ENCODE assay signal across 1 cellular context in the genomic region with DNA sequence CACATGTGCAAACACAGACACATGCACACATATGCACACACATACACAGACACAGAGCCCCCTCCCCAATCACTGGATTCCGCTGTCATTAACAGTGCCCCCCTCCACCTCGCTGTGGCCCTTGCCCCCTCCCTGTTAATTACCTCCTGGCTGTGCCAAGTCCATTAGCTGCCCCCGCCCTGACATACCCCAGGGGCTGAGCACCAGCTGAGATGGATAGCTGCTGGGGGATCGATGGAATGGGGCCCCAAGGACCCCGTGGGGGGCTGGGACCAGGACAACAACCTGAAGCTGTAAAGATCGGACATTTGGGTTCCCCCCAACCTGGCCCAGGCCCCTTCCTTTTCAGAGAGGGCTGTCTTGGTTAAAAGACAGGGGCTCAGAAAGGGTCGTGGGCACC.
TF ChIP-seq lines count a peak whose summit lies in the region.

No MANE protein-coding gene starts in this region.

TF ChIP-seq in H1, 55 proteins besides CTCF, POLR2A, EP300 and RAD21:
- TF ChIP-seq, protein P1, sequence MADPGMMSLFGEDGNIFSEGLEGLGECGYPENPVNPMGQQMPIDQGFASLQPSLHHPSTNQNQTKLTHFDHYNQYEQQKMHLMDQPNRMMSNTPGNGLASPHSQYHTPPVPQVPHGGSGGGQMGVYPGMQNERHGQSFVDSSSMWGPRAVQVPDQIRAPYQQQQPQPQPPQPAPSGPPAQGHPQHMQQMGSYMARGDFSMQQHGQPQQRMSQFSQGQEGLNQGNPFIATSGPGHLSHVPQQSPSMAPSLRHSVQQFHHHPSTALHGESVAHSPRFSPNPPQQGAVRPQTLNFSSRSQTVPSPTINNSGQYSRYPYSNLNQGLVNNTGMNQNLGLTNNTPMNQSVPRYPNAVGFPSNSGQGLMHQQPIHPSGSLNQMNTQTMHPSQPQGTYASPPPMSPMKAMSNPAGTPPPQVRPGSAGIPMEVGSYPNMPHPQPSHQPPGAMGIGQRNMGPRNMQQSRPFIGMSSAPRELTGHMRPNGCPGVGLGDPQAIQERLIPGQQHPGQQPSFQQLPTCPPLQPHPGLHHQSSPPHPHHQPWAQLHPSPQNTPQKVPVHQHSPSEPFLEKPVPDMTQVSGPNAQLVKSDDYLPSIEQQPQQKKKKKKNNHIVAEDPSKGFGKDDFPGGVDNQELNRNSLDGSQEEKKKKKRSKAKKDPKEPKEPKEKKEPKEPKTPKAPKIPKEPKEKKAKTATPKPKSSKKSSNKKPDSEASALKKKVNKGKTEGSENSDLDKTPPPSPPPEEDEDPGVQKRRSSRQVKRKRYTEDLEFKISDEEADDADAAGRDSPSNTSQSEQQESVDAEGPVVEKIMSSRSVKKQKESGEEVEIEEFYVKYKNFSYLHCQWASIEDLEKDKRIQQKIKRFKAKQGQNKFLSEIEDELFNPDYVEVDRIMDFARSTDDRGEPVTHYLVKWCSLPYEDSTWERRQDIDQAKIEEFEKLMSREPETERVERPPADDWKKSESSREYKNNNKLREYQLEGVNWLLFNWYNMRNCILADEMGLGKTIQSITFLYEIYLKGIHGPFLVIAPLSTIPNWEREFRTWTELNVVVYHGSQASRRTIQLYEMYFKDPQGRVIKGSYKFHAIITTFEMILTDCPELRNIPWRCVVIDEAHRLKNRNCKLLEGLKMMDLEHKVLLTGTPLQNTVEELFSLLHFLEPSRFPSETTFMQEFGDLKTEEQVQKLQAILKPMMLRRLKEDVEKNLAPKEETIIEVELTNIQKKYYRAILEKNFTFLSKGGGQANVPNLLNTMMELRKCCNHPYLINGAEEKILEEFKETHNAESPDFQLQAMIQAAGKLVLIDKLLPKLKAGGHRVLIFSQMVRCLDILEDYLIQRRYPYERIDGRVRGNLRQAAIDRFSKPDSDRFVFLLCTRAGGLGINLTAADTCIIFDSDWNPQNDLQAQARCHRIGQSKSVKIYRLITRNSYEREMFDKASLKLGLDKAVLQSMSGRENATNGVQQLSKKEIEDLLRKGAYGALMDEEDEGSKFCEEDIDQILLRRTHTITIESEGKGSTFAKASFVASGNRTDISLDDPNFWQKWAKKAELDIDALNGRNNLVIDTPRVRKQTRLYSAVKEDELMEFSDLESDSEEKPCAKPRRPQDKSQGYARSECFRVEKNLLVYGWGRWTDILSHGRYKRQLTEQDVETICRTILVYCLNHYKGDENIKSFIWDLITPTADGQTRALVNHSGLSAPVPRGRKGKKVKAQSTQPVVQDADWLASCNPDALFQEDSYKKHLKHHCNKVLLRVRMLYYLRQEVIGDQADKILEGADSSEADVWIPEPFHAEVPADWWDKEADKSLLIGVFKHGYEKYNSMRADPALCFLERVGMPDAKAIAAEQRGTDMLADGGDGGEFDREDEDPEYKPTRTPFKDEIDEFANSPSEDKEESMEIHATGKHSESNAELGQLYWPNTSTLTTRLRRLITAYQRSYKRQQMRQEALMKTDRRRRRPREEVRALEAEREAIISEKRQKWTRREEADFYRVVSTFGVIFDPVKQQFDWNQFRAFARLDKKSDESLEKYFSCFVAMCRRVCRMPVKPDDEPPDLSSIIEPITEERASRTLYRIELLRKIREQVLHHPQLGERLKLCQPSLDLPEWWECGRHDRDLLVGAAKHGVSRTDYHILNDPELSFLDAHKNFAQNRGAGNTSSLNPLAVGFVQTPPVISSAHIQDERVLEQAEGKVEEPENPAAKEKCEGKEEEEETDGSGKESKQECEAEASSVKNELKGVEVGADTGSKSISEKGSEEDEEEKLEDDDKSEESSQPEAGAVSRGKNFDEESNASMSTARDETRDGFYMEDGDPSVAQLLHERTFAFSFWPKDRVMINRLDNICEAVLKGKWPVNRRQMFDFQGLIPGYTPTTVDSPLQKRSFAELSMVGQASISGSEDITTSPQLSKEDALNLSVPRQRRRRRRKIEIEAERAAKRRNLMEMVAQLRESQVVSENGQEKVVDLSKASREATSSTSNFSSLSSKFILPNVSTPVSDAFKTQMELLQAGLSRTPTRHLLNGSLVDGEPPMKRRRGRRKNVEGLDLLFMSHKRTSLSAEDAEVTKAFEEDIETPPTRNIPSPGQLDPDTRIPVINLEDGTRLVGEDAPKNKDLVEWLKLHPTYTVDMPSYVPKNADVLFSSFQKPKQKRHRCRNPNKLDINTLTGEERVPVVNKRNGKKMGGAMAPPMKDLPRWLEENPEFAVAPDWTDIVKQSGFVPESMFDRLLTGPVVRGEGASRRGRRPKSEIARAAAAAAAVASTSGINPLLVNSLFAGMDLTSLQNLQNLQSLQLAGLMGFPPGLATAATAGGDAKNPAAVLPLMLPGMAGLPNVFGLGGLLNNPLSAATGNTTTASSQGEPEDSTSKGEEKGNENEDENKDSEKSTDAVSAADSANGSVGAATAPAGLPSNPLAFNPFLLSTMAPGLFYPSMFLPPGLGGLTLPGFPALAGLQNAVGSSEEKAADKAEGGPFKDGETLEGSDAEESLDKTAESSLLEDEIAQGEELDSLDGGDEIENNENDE (IDR thresholded peaks at IDR 0.05; ENCODE audit: insufficient replicate concordance, low read length): no peak
- no peak for TF ChIP-seq FOSL1 (IDR thresholded peaks at IDR 0.05; ENCODE audit: insufficient read depth, low read depth, low read length)
- no peak for TF ChIP-seq SIN3A (conservative IDR thresholded peaks at IDR 0.05 in 1 of 2, IDR thresholded peaks at IDR 0.05 in 1 of 2; ENCODE audit: low read depth in 1 of 2, low read length in 2 of 2)
- no peak for TF ChIP-seq EGR1 (IDR thresholded peaks at IDR 0.05; ENCODE audit: borderline replicate concordance, low read depth, low read length)
- TF ChIP-seq SP2 (IDR thresholded peaks at IDR 0.05; ENCODE audit: low read length): no peak
- TF ChIP-seq BRCA1 (IDR thresholded peaks at IDR 0.05; ENCODE audit: low read depth, low read length): no peak
- no peak for TF ChIP-seq CEBPB (IDR thresholded peaks at IDR 0.05; ENCODE audit: low read depth, low read length)
- no peak for TF ChIP-seq SIRT6 (IDR thresholded peaks at IDR 0.05; ENCODE audit: low read length)
- no peak for TF ChIP-seq CHD2 (IDR thresholded peaks at IDR 0.05; ENCODE audit: low read length)
TF ChIP-seq in H1: peak in this region for 0.
